Comparison of ENCODE assay signal across 1 cellular context in the genomic region with DNA sequence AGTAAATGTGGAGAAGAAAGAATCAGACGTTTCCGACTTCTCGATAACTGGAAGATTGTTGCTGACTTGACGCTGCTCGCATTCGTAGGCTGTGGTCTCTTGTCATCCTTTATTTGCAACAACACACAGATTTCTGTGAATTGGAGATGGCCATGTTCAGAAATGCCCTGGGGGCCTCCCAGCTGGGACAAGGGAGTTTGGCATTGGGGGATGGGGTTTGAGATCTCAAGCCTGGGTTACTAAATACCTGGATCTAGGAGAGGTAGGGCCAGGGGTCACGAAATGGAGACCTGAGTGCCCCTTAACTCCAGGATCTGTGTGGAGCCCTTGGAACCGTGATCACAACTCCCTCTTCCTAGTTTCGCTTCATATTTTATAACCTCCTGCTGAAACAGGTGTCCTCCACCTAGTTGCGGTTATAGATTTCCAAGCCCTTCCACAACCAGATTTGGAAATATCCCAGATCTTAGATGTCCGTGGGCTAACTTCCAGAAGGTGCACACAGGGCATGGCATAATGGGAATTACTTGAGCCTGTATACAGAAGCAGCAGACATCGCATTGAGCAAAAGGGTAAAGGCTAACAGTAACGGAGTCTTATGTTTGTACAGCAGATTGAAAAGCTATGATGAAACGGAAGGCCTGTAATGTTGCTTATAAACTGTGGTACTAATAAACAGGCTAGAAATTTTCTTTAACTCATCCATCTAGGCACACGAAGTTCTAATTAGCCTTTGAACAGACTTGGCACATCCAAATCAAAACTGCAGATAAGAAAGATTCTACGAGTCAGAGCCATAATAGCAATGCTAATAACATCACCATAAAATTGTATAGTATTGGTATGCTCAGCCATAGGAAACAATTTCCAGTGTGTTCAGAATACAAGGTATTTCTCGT.
TF ChIP-seq lines count a peak whose summit lies in the region.

No MANE protein-coding gene starts in this region.

TF ChIP-seq in K562, 482 proteins besides CTCF, POLR2A, EP300 and RAD21:
- TF ChIP-seq, protein P1, sequence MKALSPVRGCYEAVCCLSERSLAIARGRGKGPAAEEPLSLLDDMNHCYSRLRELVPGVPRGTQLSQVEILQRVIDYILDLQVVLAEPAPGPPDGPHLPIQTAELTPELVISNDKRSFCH (CRISPR knock-in tag; IDR thresholded peaks at IDR 0.05) = no peak
- TF ChIP-seq, protein P1 (tag; IDR thresholded peaks at IDR 0.05) = no peak
- TF ChIP-seq, protein P2, sequence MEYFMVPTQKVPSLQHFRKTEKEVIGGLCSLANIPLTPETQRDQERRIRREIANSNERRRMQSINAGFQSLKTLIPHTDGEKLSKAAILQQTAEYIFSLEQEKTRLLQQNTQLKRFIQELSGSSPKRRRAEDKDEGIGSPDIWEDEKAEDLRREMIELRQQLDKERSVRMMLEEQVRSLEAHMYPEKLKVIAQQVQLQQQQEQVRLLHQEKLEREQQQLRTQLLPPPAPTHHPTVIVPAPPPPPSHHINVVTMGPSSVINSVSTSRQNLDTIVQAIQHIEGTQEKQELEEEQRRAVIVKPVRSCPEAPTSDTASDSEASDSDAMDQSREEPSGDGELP (CRISPR knock-in tag; IDR thresholded peaks at IDR 0.05; ENCODE audit: borderline replicate concordance) = 0 out of 2 replicates have a peak, but pooled peaks have one; percentile 20
